Comparison of ENCODE assay signal across 18 cellular contexts in the genomic region with DNA sequence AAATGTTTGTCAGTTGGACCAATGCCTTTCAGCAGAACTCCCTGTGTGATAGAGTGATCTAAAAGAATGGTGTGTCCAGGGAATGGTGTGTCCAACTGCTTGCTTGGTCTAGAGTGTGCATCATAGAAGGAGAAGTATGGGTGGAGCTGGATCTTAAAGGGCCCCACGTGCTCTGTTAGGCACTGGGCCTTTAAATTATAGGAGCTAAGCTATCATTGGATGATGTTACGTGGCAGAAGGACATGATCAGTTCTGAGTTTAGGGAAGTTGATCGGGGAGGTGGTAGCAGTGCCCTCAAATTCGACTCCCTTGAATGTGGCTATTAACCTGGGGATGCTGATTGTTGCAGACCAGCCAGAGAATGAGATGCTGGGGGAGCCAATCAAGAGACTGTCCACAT. TPM values are rescaled to one million over a fixed set of nuclear protein-coding genes. Genes with fewer than 3 reads are reported as not detected.
DNase-seq lines count a peak whose midpoint lies in the region; ATAC-seq and TF ChIP-seq lines count a peak whose summit lies in the region.
"Had no signal": no experiment of that assay in that cellular context is flagged by ENCODE, and none has a peak within 500 bp of the region (broad histone marks: within the 10 kb centered on the region; RNA-seq: fewer than 3 reads in every experiment).

No MANE protein-coding gene starts in this region.

- peak overlapping the region in 3 of 5 donors; percentile 10 to 27 (median 18) for H3K4me3 Mint-ChIP-seq in immature natural killer cell
- H3K4me3 Mint-ChIP-seq: CD4-positive, CD25-positive, alpha-beta regulatory T cell had no signal

- 87% methylated on average over 4 of the region's 4 CpGs for WGBS in liver
- 81% methylated on average over 4 of the region's 4 CpGs for WGBS in right lobe of liver (ENCODE audit: insufficient coverage, low coverage, low lambda C conversion rate, missing lambda C conversion rate)
- 51 to 58% methylated on average over 4 of the region's 4 CpGs for WGBS in upper lobe of left lung, 2 donors

- no peaks in the 10 kb centered on the region for H3K27me3 ChIP-seq in liver (ENCODE audit: control insufficient read depth in 4 of 4, insufficient read depth in 4 of 4, low read length in 3 of 4)
- H3K27me3 ChIP-seq in right lobe of liver: no peaks in the 10 kb centered on the region
- H3K27me3 ChIP-seq in OCI-LY3 (ENCODE audit: low read depth, low read length): no peaks in the 10 kb centered on the region
- H3K27me3 ChIP-seq in upper lobe of left lung: no peaks in the 10 kb centered on the region
- H3K27me3 ChIP-seq: dorsolateral prefrontal cortex, MG63 had no signal

- TF ChIP-seq CTCF in liver (IDR thresholded peaks at IDR 0.05; ENCODE audit: low read depth, low read length, missing input control) (no peak), right lobe of liver (IDR thresholded peaks at IDR 0.05) (no peak), OCI-LY3 (IDR thresholded peaks at IDR 0.05; ENCODE audit: low read depth, low read length) (no peak), upper lobe of left lung (IDR thresholded peaks at IDR 0.05) (no peak)

- no peak for TF ChIP-seq RAD21 in liver (IDR thresholded peaks at IDR 0.05)

- peak overlapping the region; percentile 68 to 72 for H3K27ac ChIP-seq in liver (ENCODE audit: low read depth in 1 of 2, low read length in 2 of 2)
- H3K27ac ChIP-seq in right lobe of liver: peak overlapping the region in 1 of 3 donors; percentile 57
- peak overlapping the region; percentile 49; the same call in 1 of the 2 replicates for H3K27ac ChIP-seq in OCI-LY3 (ENCODE audit: low read length)
- peak overlapping the region; percentile 74 to 86 (median 78) for H3K27ac ChIP-seq in upper lobe of left lung

- H3K9ac ChIP-seq in liver (ENCODE audit: low read depth in 1 of 2, low read length in 2 of 2): no peak overlapping the region
- no peak overlapping the region; the same call in 1 of the 2 replicates for H3K9ac ChIP-seq in OCI-LY3 (ENCODE audit: low read length)

- H3K36me3 Mint-ChIP-seq in immature natural killer cell: peaks cover 10 to 19% (median 17%) of the 10 kb centered on the region in 3 donors
- H3K36me3 Mint-ChIP-seq: CD4-positive, CD25-positive, alpha-beta regulatory T cell had no signal

- H3K4me2 ChIP-seq in OCI-LY3 (ENCODE audit: low read length): peak overlapping the region; percentile 63

- TF ChIP-seq EP300 in upper lobe of left lung (IDR thresholded peaks at IDR 0.05): no peak

- H3K9me3 Mint-ChIP-seq in immature natural killer cell: no peaks in the 10 kb centered on the region
- H3K9me3 Mint-ChIP-seq: CD4-positive, CD25-positive, alpha-beta regulatory T cell had no signal

- peaks cover 22 to 26% of the 10 kb centered on the region in 2 donors for H3K4me1 Mint-ChIP-seq in immature natural killer cell

- no peak for TF ChIP-seq POLR2A in right lobe of liver (IDR thresholded peaks at IDR 0.05)
- no peak for TF ChIP-seq POLR2A in upper lobe of left lung (IDR thresholded peaks at IDR 0.05)

- H3K27ac Mint-ChIP-seq in immature natural killer cell: peak overlapping the region in 4 of 6 donors; percentile 3 to 31 (median 10)

- H4K20me1 ChIP-seq in OCI-LY3 (ENCODE audit: insufficient read depth, low read length): peaks cover 4% of the 10 kb centered on the region; the same call in 1 of the 2 replicates

- H3K27me3 Mint-ChIP-seq in immature natural killer cell (ENCODE audit: low read depth in 3 of 3): no peaks in the 10 kb centered on the region
- H3K27me3 Mint-ChIP-seq: CD4-positive, CD25-positive, alpha-beta regulatory T cell had no signal

- H3K79me2 ChIP-seq in OCI-LY3 (ENCODE audit: low read length): no peaks in the 10 kb centered on the region

- no peak overlapping the region for H3K4me3 ChIP-seq in liver (ENCODE audit: low read depth in 1 of 3, low read length in 3 of 3)
- H3K4me3 ChIP-seq in right lobe of liver: no peak overlapping the region
- H3K4me3 ChIP-seq in OCI-LY3 (ENCODE audit: low read length): 0 out of 2 replicates have a peak overlapping the region, but pooled peaks have one; percentile 23
- no peak overlapping the region for H3K4me3 ChIP-seq in upper lobe of left lung
- H3K4me3 ChIP-seq: dorsolateral prefrontal cortex, MG63 had no signal

- H3K9me3 ChIP-seq in liver (ENCODE audit: control insufficient read depth in 4 of 4, low read length in 3 of 4): no peaks in the 10 kb centered on the region
- no peaks in the 10 kb centered on the region for H3K9me3 ChIP-seq in right lobe of liver
- no peaks in the 10 kb centered on the region for H3K9me3 ChIP-seq in OCI-LY3 (ENCODE audit: insufficient read depth, low read length)
- no peaks in the 10 kb centered on the region for H3K9me3 ChIP-seq in upper lobe of left lung
- H3K9me3 ChIP-seq: MG63 had no signal

- intact Hi-C loops in right lobe of liver (cut with DNase I): no loop called here

- peak overlapping the region; percentile 40; the same call in 1 of the 2 replicates for H2AFZ ChIP-seq in OCI-LY3 (ENCODE audit: low read depth, low read length)

- ATAC-seq in right lobe of liver: no peak
- ATAC-seq in upper lobe of left lung (ENCODE audit: low FRiP score in 2 of 2): no peak
- ATAC-seq in HG03095 (IDR thresholded peaks at IDR 0.05; ENCODE audit: unreplicated experiment): no peak
- no peak for ATAC-seq in HG03159 (IDR thresholded peaks at IDR 0.05; ENCODE audit: unreplicated experiment)

- no peak for DNase-seq in right lobe of liver
- no peak for DNase-seq in immature natural killer cell
- DNase-seq in upper lobe of left lung: no peak
- DNase-seq in cerebellar nuclear complex (lab: John Stamatoyannopoulos, UW): no peak
- DNase-seq: activated T-cell treated with anti-CD3 and anti-CD28 coated beads for 4 hours; CD4-positive, CD25-positive, alpha-beta regulatory T cell; GOT3; MG63; NCI-H226; retina had no signal

- H3K36me3 ChIP-seq in liver (ENCODE audit: control insufficient read depth in 4 of 4, insufficient read depth in 3 of 4, low read depth in 1 of 4, low read length in 3 of 4) (peaks cover 0 to 4% (median 0%) of the 10 kb centered on the region in 4 donors), right lobe of liver (peaks cover 0 to 8% (median 0%) of the 10 kb centered on the region in 4 donors), OCI-LY3 (replicated peaks; ENCODE audit: low read depth, low read length) (no peaks in the 10 kb centered on the region), upper lobe of left lung (peaks cover 5 to 30% (median 17%) of the 10 kb centered on the region in 4 donors)

- H3K4me1 ChIP-seq in liver (ENCODE audit: control insufficient read depth in 4 of 4, insufficient read depth in 4 of 4, low read length in 3 of 4): peaks cover 0 to 7% (median 2%) of the 10 kb centered on the region in 4 donors
- peaks cover 0 to 10% (median 2%) of the 10 kb centered on the region in 4 donors for H3K4me1 ChIP-seq in right lobe of liver
- H3K4me1 ChIP-seq in OCI-LY3 (ENCODE audit: low read length): peaks cover 17% of the 10 kb centered on the region
- peaks cover 53 to 64% (median 61%) of the 10 kb centered on the region in 4 donors for H3K4me1 ChIP-seq in upper lobe of left lung

TF ChIP-seq in liver, 16 proteins besides CTCF, POLR2A, EP300 and RAD21:
- TF ChIP-seq SP1 (IDR thresholded peaks at IDR 0.05): no peak

RNA-seq across cellular contexts. Expression of gene STX3, which starts 16.4 kb away (rescaled TPM):
- total RNA-seq in liver (1 to 10 TPM; 7.0 to 8.5 TPM), right lobe of liver (10 to 100 TPM in 3 of 6 experiments, 1 to 10 TPM in 3; 4.5 to 16.5 (median 8.6) TPM), upper lobe of left lung (100 to 1,000 TPM in 4 of 6 donors, 10 to 100 TPM in 2; 65.0 to 145 (median 135) TPM)
- polyA plus RNA-seq in liver (1 to 10 TPM; 3.3 to 4.7 TPM), immature natural killer cell (1 to 10 TPM; 3.1 to 9.6 (median 7.0) TPM)

RNA-seq across cellular contexts. Expression of gene MRPL16, which starts 39.0 kb away (rescaled TPM):
- 10 to 100 TPM; 24.9 to 33.5 TPM for total RNA-seq in liver
- polyA plus RNA-seq in liver: 10 to 100 TPM; 45.7 to 54.9 TPM
- 10 to 100 TPM; 30.6 to 48.3 (median 37.3) TPM for total RNA-seq in right lobe of liver
- 10 to 100 TPM; 64.1 to 77.5 (median 68.7) TPM for polyA plus RNA-seq in immature natural killer cell
- total RNA-seq in upper lobe of left lung: 10 to 100 TPM; 15.9 to 40.0 (median 35.0) TPM

RNA-seq across cellular contexts. Expression of gene OR10V1, which starts 58.0 kb away (rescaled TPM):
- not detected for total RNA-seq in liver
- not detected for polyA plus RNA-seq in liver
- total RNA-seq in right lobe of liver: not detected
- not detected for polyA plus RNA-seq in immature natural killer cell
- total RNA-seq in upper lobe of left lung: not detected
- total RNA-seq: astrocyte; CD4-positive, CD25-positive, alpha-beta regulatory T cell; fibroblast of villous mesenchyme; subcutaneous adipose tissue had no signal
- polyA plus RNA-seq: CD4-positive, CD25-positive, alpha-beta regulatory T cell had no signal
